In the genomic region with DNA sequence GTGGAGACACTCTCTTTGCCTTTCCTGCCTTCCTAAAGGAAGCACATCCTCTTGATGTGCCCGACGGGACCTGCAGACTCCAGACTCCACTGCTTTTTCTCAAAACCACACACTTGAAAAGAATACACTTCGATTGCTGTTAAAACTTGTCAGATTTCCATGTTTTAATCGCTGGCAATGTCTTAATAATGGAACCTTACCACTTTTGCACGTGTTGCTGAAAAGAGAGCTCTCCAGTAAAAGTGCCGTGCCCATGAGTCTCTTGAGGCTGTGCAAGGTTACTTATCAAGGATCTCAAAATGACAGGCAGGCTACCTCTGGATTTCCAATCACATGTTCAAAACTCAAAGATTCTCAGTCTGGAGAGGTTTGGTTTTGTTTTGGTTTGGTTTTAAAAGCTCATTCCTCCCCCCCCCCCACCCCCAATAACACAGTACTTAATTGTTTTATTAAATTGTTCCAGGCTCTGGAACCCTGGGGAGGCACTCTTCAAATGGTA, we compare ENCODE assay signal across 9 cellular contexts. TPM values are rescaled to one million over a fixed set of nuclear protein-coding genes. Genes with fewer than 3 reads are reported as not detected.
DNase-seq lines count a peak whose midpoint lies in the region; ATAC-seq, FAIRE-seq and TF ChIP-seq lines count a peak whose summit lies in the region.
"Had no signal": no experiment of that assay in that cellular context is flagged by ENCODE, and none has a peak within 500 bp of the region (broad histone marks: within the 10 kb centered on the region; RNA-seq: fewer than 3 reads in every experiment).

No MANE protein-coding gene starts in this region.

- no peak for TF ChIP-seq EP300 in K562 (IDR thresholded peaks at IDR 0.05; ENCODE audit: low read length)

- POLR2A ChIA-PET in K562 (lab: Yijun Ruan, JAX) = no interaction called here

- H3K9me1 ChIP-seq in K562 (ENCODE audit: control insufficient read depth, insufficient read depth, low read length) = no peaks in the 10 kb centered on the region

- H3K4me1 ChIP-seq in left ventricle myocardium inferior (peaks cover 24% of the 10 kb centered on the region), K562 (replicated peaks in 1 of 2; ENCODE audit: control insufficient read depth in 2 of 2, insufficient read depth in 2 of 2, low read length in 2 of 2) (peaks cover 8 to 19% of the 10 kb centered on the region in 2 experiments; a peak in 4 of 5 replicates), urinary bladder (ENCODE audit: insufficient read depth) (peaks cover 2% of the 10 kb centered on the region)

- H3K4me3 ChIP-seq in left ventricle myocardium inferior (peak overlapping the region; percentile 67), K562 (no peak overlapping the region), urinary bladder (ENCODE audit: low read depth, low read length) (peak overlapping the region; percentile 49)

- DNase-seq in left ventricle myocardium inferior (no peak), Right ventricle myocardium inferior (ENCODE audit: missing footprints) (no peak), K562 (ENCODE audit: extremely low read depth in 1 of 4, low spot score in 3 of 4) (no peak), memory B cell (ENCODE audit: low spot score in 2 of 2) (no peak), occipital lobe (lab: John Stamatoyannopoulos, UW) (no peak), GM03348 (ENCODE audit: low spot score) (no peak), germinal center (ENCODE audit: low spot score) (no peak)
- DNase-seq: stimulated activated CD4-positive, alpha-beta T cell treated with anti-CD3 and anti-CD28 coated beads, Interleukin-15, amount 100 ng/mL, for 24 hours had no signal

- no peak overlapping the region for H3K27ac Mint-ChIP-seq in memory B cell

- TF ChIP-seq CTCF in left ventricle myocardium inferior (IDR thresholded peaks at IDR 0.05; ENCODE audit: borderline replicate concordance) (no peak), K562 (IDR thresholded peaks at IDR 0.05 in 2 of 3, conservative IDR thresholded peaks at IDR 0.05 in 1 of 3; ENCODE audit: insufficient read depth in 2 of 3, low read depth in 1 of 3, low read length in 3 of 3) (no peak)

- CTCF ChIA-PET in K562 (lab: Yijun Ruan, JAX; ENCODE audit: low intra/inter-chr PET ratio) = interaction anchor here (0.6 kb wide), 1 partner anchor 427 kb away, joined by 3 read pairs; no protein-coding TSS in a partner anchor

- peak overlapping the region; percentile 66 for H2AFZ ChIP-seq in K562 (ENCODE audit: low read depth, low read length)

- H3K27me3 Mint-ChIP-seq in memory B cell = peaks cover 23% of the 10 kb centered on the region

- no peak for TF ChIP-seq RAD21 in K562 (CRISPR knock-in tag; conservative IDR thresholded peaks at IDR 0.05 in 1 of 2, IDR thresholded peaks at IDR 0.05 in 1 of 2)

- FAIRE-seq in K562 (lab: Jason Lieb, UNC) = no peak

- H3K27ac ChIP-seq in left ventricle myocardium inferior (replicated peaks) (peak overlapping the region; percentile 22), K562 (ENCODE audit: extremely low read depth, low read depth, low read length) (no peak overlapping the region), urinary bladder (ENCODE audit: low read depth) (no peak overlapping the region)

- H3K4me1 Mint-ChIP-seq in memory B cell = peaks cover 20% of the 10 kb centered on the region

- H3K9ac ChIP-seq in K562 (ENCODE audit: insufficient read depth in 1 of 2, low read depth in 2 of 2, low read length in 2 of 2) = no peak overlapping the region

- no peak for TF ChIP-seq POLR2A in K562 (conservative IDR thresholded peaks at IDR 0.05)

- WGBS in K562 (ENCODE audit: insufficient coverage, low coverage, missing lambda C conversion rate) = 18% methylated on average over 6 of the region's 6 CpGs
- WGBS in urinary bladder = 38% methylated on average over 6 of the region's 6 CpGs

- H3K79me2 ChIP-seq in K562 (ENCODE audit: control insufficient read depth, insufficient read depth, low read length) = no peaks in the 10 kb centered on the region

- peaks cover 2% of the 10 kb centered on the region for H3K36me3 Mint-ChIP-seq in memory B cell

- no TSS peak for BruUV-seq in K562 (replicated peaks; lab: Mats Ljungman, UMichigan)

- no peaks in the 10 kb centered on the region for H4K20me1 ChIP-seq in K562 (replicated peaks; ENCODE audit: control insufficient read depth, insufficient read depth, low read length)

- no peak overlapping the region for H3K4me2 ChIP-seq in K562 (ENCODE audit: insufficient read depth, low read length)

- H3K27me3 ChIP-seq in left ventricle myocardium inferior (ENCODE audit: low read depth) = peaks cover 94% of the 10 kb centered on the region
- H3K27me3 ChIP-seq in K562 (ENCODE audit: control insufficient read depth in 2 of 2, insufficient read depth in 2 of 2, low read length in 2 of 2) = peaks cover 14 to 33% of the 10 kb centered on the region in 2 experiments

- H3K36me3 ChIP-seq in left ventricle myocardium inferior = no peaks in the 10 kb centered on the region
- no peaks in the 10 kb centered on the region for H3K36me3 ChIP-seq in K562 (ENCODE audit: control insufficient read depth, insufficient read depth, low read length)
- no peaks in the 10 kb centered on the region for H3K36me3 ChIP-seq in urinary bladder (ENCODE audit: insufficient read depth)

- intact Hi-C loops in left ventricle myocardium inferior (cut with micrococcal nuclease) (no loop called here), Right ventricle myocardium inferior (cut with DNase I) (no loop called here), K562 (cut with micrococcal nuclease) (loop anchor here (5.0 to 10.0 kb wide), 2 partner anchors 395 to 1992 kb away; a partner anchor contains a TSS)

- H3K9me3 Mint-ChIP-seq in memory B cell = peaks cover 8% of the 10 kb centered on the region

- ATAC-seq in Right ventricle myocardium inferior (no peak), K562 (no peak), memory B cell (ENCODE audit: low read depth) (no peak)

- peak overlapping the region; percentile 58 for H3K4me3 Mint-ChIP-seq in memory B cell

- no peaks in the 10 kb centered on the region for H3K9me3 ChIP-seq in left ventricle myocardium inferior (replicated peaks)
- no peaks in the 10 kb centered on the region for H3K9me3 ChIP-seq in K562 (replicated peaks; ENCODE audit: control insufficient read depth, insufficient read depth, low read depth, low read length)

- in situ Hi-C loops in K562 (cut with MboI) = loop anchor here (25.0 kb wide), 1 partner anchor 1990 kb away; a partner anchor contains a TSS

TF ChIP-seq in K562, 482 proteins besides CTCF, POLR2A, EP300 and RAD21 (continues in another document):
- TF ChIP-seq TEAD4 (IDR thresholded peaks at IDR 0.05; ENCODE audit: low read length) (no peak), TEAD4 (CRISPR knock-in tag; IDR thresholded peaks at IDR 0.05; ENCODE audit: borderline replicate concordance) (no peak), MCM5 (IDR thresholded peaks at IDR 0.05; ENCODE audit: low read depth) (no peak), ZNF408 (CRISPR knock-in tag; IDR thresholded peaks at IDR 0.05; ENCODE audit: low read depth) (no peak)

RNA-seq across cellular contexts. Expression of a gene that starts 12.0 kb away (rescaled TPM):
- total RNA-seq in left ventricle myocardium inferior (0.66 TPM), Right ventricle myocardium inferior (0.43 TPM), K562 (2014; rRNA removed) (0.33 TPM in 1 of 2 replicates, not detected in the other), K562 (2014; rRNA removed; fragmentation: Illumina TruSeq; extraction: Trizol) (0.18 TPM in 1 of 2 replicates, not detected in the other), K562 (2015; rRNA removed; fragmentation: Illumina TruSeq; extraction: Trizol) (0.11 and 0.22 TPM in 2 replicates), K562 (2021) (0.40 and 0.53 TPM in 2 replicates), urinary bladder (1.6 TPM), occipital lobe (not detected)
- 0.51 and 0.55 TPM in 2 replicates for total RNA-seq in K562 (2011; cell fraction: chromatin; rRNA removed; ENCODE audit: low replicate concordance)
- 0.33 TPM in 1 of 2 replicates, not detected in the other for total RNA-seq in K562 (2011; cell fraction: nucleolus; rRNA removed)
- 0.29 and 0.61 TPM in 2 replicates for total RNA-seq in K562 (2011; cell fraction: nucleoplasm; rRNA removed)
- polyA plus RNA-seq in K562 (2011; rRNA removed) (0.15 and 0.17 TPM in 2 replicates), K562 (2014; fragmentation: Illumina TruSeq; extraction: Trizol) (0.37 and 0.54 TPM in 2 replicates), K562 (2014; fragmentation: Nextera tagmentation; extraction: Ambion mirVana) (under 1 TPM; 0.14 to 0.20 TPM), K562 (2014; rRNA removed) (0.15 and 0.36 TPM in 2 replicates), urinary bladder (1.1 TPM)
- 0.19 and 0.22 TPM in 2 replicates for polyA plus RNA-seq in K562 (2011; cell fraction: cytosol; rRNA removed)
- 0.24 and 0.46 TPM in 2 replicates for polyA plus RNA-seq in K562 (2011; cell fraction: nucleus; rRNA removed)
- polyA plus RNA-seq in K562 (2012) = 0.29 and 0.42 TPM in 2 replicates
- 0.12 and 0.28 TPM in 2 replicates for polyA minus RNA-seq in K562 (2011; rRNA and poly(A)+ RNA removed)
- polyA minus RNA-seq in K562 (2011; cell fraction: cytosol; rRNA and poly(A)+ RNA removed) = 1.0 and 3.5 TPM in 2 replicates
- polyA minus RNA-seq in K562 (2011; cell fraction: nucleus; rRNA and poly(A)+ RNA removed) = 0.40 and 0.56 TPM in 2 replicates
